In the genomic region with DNA sequence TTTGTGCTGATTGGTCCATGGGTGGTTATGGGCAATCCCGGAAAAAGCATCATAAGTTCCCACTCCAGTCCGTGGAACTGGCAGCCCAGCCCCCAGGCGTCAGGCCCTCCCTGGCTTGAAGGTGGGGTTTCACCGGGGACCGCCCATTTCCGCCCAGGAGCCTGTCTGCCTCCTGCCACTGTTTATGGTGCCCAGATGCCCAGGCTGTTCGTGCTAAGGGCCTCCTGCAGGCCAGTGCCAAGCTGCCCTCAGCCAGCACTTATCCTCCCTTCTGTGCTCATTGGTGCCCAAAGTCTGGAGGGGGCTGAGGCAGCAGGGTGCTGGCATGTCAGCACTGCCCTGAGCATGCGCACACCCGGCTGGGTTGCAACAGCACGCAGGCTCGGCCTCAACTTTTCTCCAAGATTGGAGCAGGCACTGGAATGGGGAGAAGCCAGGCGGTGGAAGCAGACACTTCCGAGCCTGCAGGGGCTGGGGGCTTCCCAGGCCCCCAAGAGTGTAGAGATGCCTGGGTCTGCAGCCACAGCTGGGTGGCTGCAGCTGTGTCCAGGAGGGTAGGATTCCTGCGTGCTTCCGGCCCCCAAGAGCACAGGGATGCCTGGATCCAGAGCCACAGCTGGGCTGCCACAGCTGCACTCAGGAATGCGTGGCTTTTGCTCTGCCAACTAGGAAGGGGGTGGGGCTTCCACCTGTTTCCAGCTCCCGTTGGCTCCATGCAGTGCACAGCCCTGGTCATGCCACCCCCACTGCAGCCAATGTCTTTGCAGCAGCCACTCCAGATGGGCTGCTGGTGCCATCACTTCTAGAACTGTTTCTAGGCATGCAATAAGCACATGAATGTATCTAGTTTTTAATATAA, we compare ENCODE assay signal across 17 cellular contexts.
DNase-seq lines count a peak whose midpoint lies in the region; ATAC-seq and TF ChIP-seq lines count a peak whose summit lies in the region.
"Had no signal": no experiment of that assay in that cellular context is flagged by ENCODE, and none has a peak within 500 bp of the region (broad histone marks: within the 10 kb centered on the region; RNA-seq: fewer than 3 reads in every experiment).

No MANE protein-coding gene starts in this region.

- no peak overlapping the region for H2AFZ ChIP-seq in DND-41 (ENCODE audit: low read depth, low read length)

- H3K9ac ChIP-seq in DND-41 (ENCODE audit: low read depth, low read length), result no peak overlapping the region

- H3K4me3 ChIP-seq in DND-41 (ENCODE audit: low read depth in 1 of 2, low read length in 2 of 2), result no peak overlapping the region
- H3K4me3 ChIP-seq: dorsolateral prefrontal cortex had no signal

- no peak for DNase-seq in DND-41
- peak; percentile 15 for DNase-seq in HT1080 (ENCODE audit: low read depth)
- peak; percentile 27 for DNase-seq in dermis blood vessel endothelial cell
- DNase-seq in myocyte (ENCODE audit: low read depth), result peak; percentile 65
- DNase-seq in globus pallidus (ENCODE audit: low spot score), result no peak
- DNase-seq in DMS79 treated with DMSO at 0.1 percent for 48 hours (lab: John Stamatoyannopoulos, UW), result no peak
- DNase-seq: activated CD4-positive, CD25-positive, alpha-beta regulatory T cell; activated CD8-positive, alpha-beta T cell treated with anti-CD3 and anti-CD28 coated beads for 36 hours; amygdala; DMS79; dorsolateral prefrontal cortex; HFFc6; left cardiac atrium; NCI-H1694; stimulated activated CD4-positive, alpha-beta T cell treated with anti-CD3 and anti-CD28 coated beads, Interleukin-1b, Interleukin-23, amount 100 ng/mL, for 48 hours had no signal

- no peaks in the 10 kb centered on the region for H3K4me1 ChIP-seq in DND-41 (ENCODE audit: insufficient read depth, low read length)

- H3K27me3 ChIP-seq in DND-41 (ENCODE audit: insufficient read depth, low read length, poor library complexity), result no peaks in the 10 kb centered on the region
- H3K27me3 ChIP-seq: dorsolateral prefrontal cortex had no signal

- H4K20me1 ChIP-seq in DND-41 (ENCODE audit: insufficient read depth, low read length), result no peaks in the 10 kb centered on the region

- TF ChIP-seq CTCF in DND-41 (IDR thresholded peaks at IDR 0.05; ENCODE audit: borderline replicate concordance, extremely low read depth, low read length, poor library complexity, severe bottlenecking), result no peak

- peaks cover 55% of the 10 kb centered on the region for H3K36me3 ChIP-seq in DND-41 (ENCODE audit: insufficient read depth, low read length)

- ATAC-seq in DND-41 (ENCODE audit: insufficient read depth, low read depth) (peak; percentile 42; the same call in 1 of the 3 replicates), HG02981 (IDR thresholded peaks at IDR 0.05; ENCODE audit: unreplicated experiment) (no peak), GM18867 (IDR thresholded peaks at IDR 0.05; ENCODE audit: unreplicated experiment) (no peak)
- ATAC-seq: activated CD8-positive, alpha-beta T cell treated with anti-CD3 and anti-CD28 coated beads for 36 hours had no signal

- no peaks in the 10 kb centered on the region for H3K79me2 ChIP-seq in DND-41 (ENCODE audit: insufficient read depth, low read length)

- H3K4me2 ChIP-seq in DND-41 (ENCODE audit: insufficient read depth, low read length), result no peak overlapping the region

- peaks cover 14% of the 10 kb centered on the region for H3K9me3 ChIP-seq in DND-41 (ENCODE audit: insufficient read depth, low read length, severe bottlenecking)

- H3K27ac ChIP-seq in DND-41 (ENCODE audit: low read length), result no peak overlapping the region
- H3K27ac ChIP-seq: dorsolateral prefrontal cortex had no signal

Comparison
In these comparisons a context has a peak if more than half of its experiments do, and no peak if none do; other contexts are left out.
1. DNase-seq: peak in HT1080 (single experiment), dermis blood vessel endothelial cell (single experiment) and myocyte (single experiment); none in DND-41 (single experiment), globus pallidus (single experiment) and DMS79 treated with DMSO at 0.1 percent for 48 hours (single experiment).